Comparison of ENCODE assay signal across 12 cellular contexts in the genomic region with DNA sequence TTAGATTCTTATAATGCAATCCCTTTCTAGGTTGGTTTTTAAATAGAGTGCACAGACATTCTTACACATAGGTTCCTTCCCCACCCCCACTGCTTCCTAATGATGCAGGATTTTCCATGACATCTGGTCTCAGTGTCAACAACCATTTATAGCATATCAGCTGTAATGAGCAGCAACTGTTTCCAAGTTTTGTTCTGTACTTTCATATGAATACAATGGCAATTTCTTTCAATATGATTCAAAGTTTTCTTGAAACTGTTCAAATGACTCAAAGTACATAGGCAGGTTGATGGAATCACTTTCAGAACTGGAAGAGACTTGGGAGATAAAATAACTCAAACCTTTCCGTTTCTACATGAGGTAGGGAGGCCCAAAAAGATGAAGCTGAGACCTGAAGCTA.
A peak's percentile ranks its signal among the peaks of the same experiment; 100 is the strongest.
DNase-seq lines count a peak whose midpoint lies in the region; ATAC-seq and TF ChIP-seq lines count a peak whose summit lies in the region.
"Had no signal": no experiment of that assay in that cellular context is flagged by ENCODE, and none has a peak within 500 bp of the region (broad histone marks: within the 10 kb centered on the region; RNA-seq: fewer than 3 reads in every experiment).

No MANE protein-coding gene starts in this region.

- H3K4me3 Mint-ChIP-seq in activated CD4-positive, alpha-beta T cell treated with anti-CD3 and anti-CD28 coated beads for 36 hours: no peak overlapping the region
- no peak overlapping the region for H3K4me3 Mint-ChIP-seq in activated CD4-positive, alpha-beta T cell treated with anti-CD3 and anti-CD28 coated beads, Interleukin-2, amount 10 ng/mL, durations not matched to agents 7 days and 5 days
- peak overlapping the region; percentile 38 for H3K4me3 Mint-ChIP-seq in activated T-cell treated with anti-CD3 and anti-CD28 coated beads, Interleukin-2, amount 50 U/mL, for 24 hours
- H3K4me3 Mint-ChIP-seq: activated naive CD8-positive, alpha-beta T cell treated with anti-CD3 and anti-CD28 coated beads, Interleukin-2, amount 10 ng/mL, durations not matched to agents 7 days and 5 days had no signal

- H3K36me3 Mint-ChIP-seq in activated CD4-positive, alpha-beta T cell treated with anti-CD3 and anti-CD28 coated beads for 36 hours (ENCODE audit: low read depth): peaks cover 31% of the 10 kb centered on the region
- H3K36me3 Mint-ChIP-seq in activated CD4-positive, alpha-beta T cell treated with anti-CD3 and anti-CD28 coated beads, Interleukin-2, amount 10 ng/mL, durations not matched to agents 7 days and 5 days (ENCODE audit: low read depth): peaks cover 23% of the 10 kb centered on the region
- H3K36me3 Mint-ChIP-seq in activated T-cell treated with anti-CD3 and anti-CD28 coated beads, Interleukin-2, amount 50 U/mL, for 24 hours (ENCODE audit: low read depth): peaks cover 71% of the 10 kb centered on the region

- CTCF ChIA-PET in activated CD4-positive, alpha-beta T cell treated with anti-CD3 and anti-CD28 coated beads for 36 hours (lab: Charles Lee): interaction anchor here (0.6 to 2.1 kb wide), 9 partner anchors 8 to 218 kb away, joined by 3 to 6 read pairs (median 5); no protein-coding TSS in a partner anchor
- CTCF ChIA-PET in activated CD4-positive, alpha-beta T cell treated with anti-CD3 and anti-CD28 coated beads, Interleukin-2, amount 10 ng/mL, durations not matched to agents 7 days and 5 days (lab: Charles Lee): no interaction called here

- no peaks in the 10 kb centered on the region for H3K27me3 Mint-ChIP-seq in activated CD4-positive, alpha-beta T cell treated with anti-CD3 and anti-CD28 coated beads for 36 hours
- no peaks in the 10 kb centered on the region for H3K27me3 Mint-ChIP-seq in activated CD4-positive, alpha-beta T cell treated with anti-CD3 and anti-CD28 coated beads, Interleukin-2, amount 10 ng/mL, durations not matched to agents 7 days and 5 days
- no peaks in the 10 kb centered on the region for H3K27me3 Mint-ChIP-seq in activated T-cell treated with anti-CD3 and anti-CD28 coated beads, Interleukin-2, amount 50 U/mL, for 24 hours
- H3K27me3 Mint-ChIP-seq: activated naive CD8-positive, alpha-beta T cell treated with anti-CD3 and anti-CD28 coated beads, Interleukin-2, amount 10 ng/mL, durations not matched to agents 7 days and 5 days had no signal

- H3K36me3 ChIP-seq in left ventricle myocardium inferior: no peaks in the 10 kb centered on the region

- ATAC-seq in activated CD4-positive, alpha-beta T cell treated with anti-CD3 and anti-CD28 coated beads for 36 hours: peak; percentile 45
- ATAC-seq in GM18873 (IDR thresholded peaks at IDR 0.05; ENCODE audit: low FRiP score, unreplicated experiment): no peak
- ATAC-seq: A549 had no signal

- H3K27ac ChIP-seq in left ventricle myocardium inferior (replicated peaks): peak overlapping the region; percentile 68
- H3K27ac ChIP-seq: A549, skin epidermis had no signal

- no peaks in the 10 kb centered on the region for H3K9me3 Mint-ChIP-seq in activated CD4-positive, alpha-beta T cell treated with anti-CD3 and anti-CD28 coated beads for 36 hours (ENCODE audit: low read depth)
- no peaks in the 10 kb centered on the region for H3K9me3 Mint-ChIP-seq in activated CD4-positive, alpha-beta T cell treated with anti-CD3 and anti-CD28 coated beads, Interleukin-2, amount 10 ng/mL, durations not matched to agents 7 days and 5 days
- H3K9me3 Mint-ChIP-seq in activated T-cell treated with anti-CD3 and anti-CD28 coated beads, Interleukin-2, amount 50 U/mL, for 24 hours: no peaks in the 10 kb centered on the region
- H3K9me3 Mint-ChIP-seq: activated naive CD8-positive, alpha-beta T cell treated with anti-CD3 and anti-CD28 coated beads, Interleukin-2, amount 10 ng/mL, durations not matched to agents 7 days and 5 days had no signal

- POLR2A ChIA-PET in activated CD4-positive, alpha-beta T cell treated with anti-CD3 and anti-CD28 coated beads for 36 hours (lab: Charles Lee): interaction anchor here (0.9 to 1.0 kb wide), 2 partner anchors 220 to 1545 kb away, joined by 3 to 5 read pairs; no protein-coding TSS in a partner anchor
- POLR2A ChIA-PET in activated CD4-positive, alpha-beta T cell treated with anti-CD3 and anti-CD28 coated beads, Interleukin-2, amount 10 ng/mL, durations not matched to agents 7 days and 5 days (lab: Charles Lee): interaction anchor here (0.5 kb wide), 1 partner anchor 35 kb away, joined by 3 read pairs; no protein-coding TSS in a partner anchor

- peaks cover 30% of the 10 kb centered on the region for H3K4me1 Mint-ChIP-seq in activated CD4-positive, alpha-beta T cell treated with anti-CD3 and anti-CD28 coated beads for 36 hours
- peaks cover 15% of the 10 kb centered on the region for H3K4me1 Mint-ChIP-seq in activated CD4-positive, alpha-beta T cell treated with anti-CD3 and anti-CD28 coated beads, Interleukin-2, amount 10 ng/mL, durations not matched to agents 7 days and 5 days
- H3K4me1 Mint-ChIP-seq in activated T-cell treated with anti-CD3 and anti-CD28 coated beads, Interleukin-2, amount 50 U/mL, for 24 hours (ENCODE audit: low read depth): peaks cover 48% of the 10 kb centered on the region

- peak overlapping the region; percentile 57 for H3K27ac Mint-ChIP-seq in activated CD4-positive, alpha-beta T cell treated with anti-CD3 and anti-CD28 coated beads for 36 hours
- no peak overlapping the region for H3K27ac Mint-ChIP-seq in activated CD4-positive, alpha-beta T cell treated with anti-CD3 and anti-CD28 coated beads, Interleukin-2, amount 10 ng/mL, durations not matched to agents 7 days and 5 days
- peak overlapping the region; percentile 95 for H3K27ac Mint-ChIP-seq in activated T-cell treated with anti-CD3 and anti-CD28 coated beads, Interleukin-2, amount 50 U/mL, for 24 hours
- H3K27ac Mint-ChIP-seq: activated naive CD8-positive, alpha-beta T cell treated with anti-CD3 and anti-CD28 coated beads, Interleukin-2, amount 10 ng/mL, durations not matched to agents 7 days and 5 days had no signal

- no peak overlapping the region for H3K4me3 ChIP-seq in left ventricle myocardium inferior
- H3K4me3 ChIP-seq: A549, skin epidermis had no signal

- intact Hi-C loops in activated CD4-positive, alpha-beta T cell treated with anti-CD3 and anti-CD28 coated beads for 36 hours (cut with DNase I, micrococcal nuclease): loop anchor here (1.0 to 10.0 kb wide), 2 partner anchors 94 to 189 kb away; no protein-coding TSS in a partner anchor
- intact Hi-C loops in left ventricle myocardium inferior (cut with micrococcal nuclease): loop anchor here (10.0 kb wide), 1 partner anchor 146 kb away; no protein-coding TSS in a partner anchor

- no peaks in the 10 kb centered on the region for H3K9me3 ChIP-seq in left ventricle myocardium inferior (replicated peaks)
- H3K9me3 ChIP-seq: A549 had no signal

- H3K4me1 ChIP-seq in left ventricle myocardium inferior: peaks cover 64% of the 10 kb centered on the region
- H3K4me1 ChIP-seq: A549 had no signal

- no peak for TF ChIP-seq CTCF in left ventricle myocardium inferior (IDR thresholded peaks at IDR 0.05; ENCODE audit: borderline replicate concordance)

- DNase-seq in activated CD4-positive, alpha-beta T cell treated with anti-CD3 and anti-CD28 coated beads for 36 hours: peak; percentile 77
- no peak for DNase-seq in activated CD4-positive, alpha-beta T cell treated with anti-CD3 and anti-CD28 coated beads, Interleukin-2, amount 10 ng/mL, durations not matched to agents 7 days and 5 days
- no peak for DNase-seq in activated T-cell treated with anti-CD3 and anti-CD28 coated beads, Interleukin-2, amount 50 U/mL, for 24 hours
- no peak for DNase-seq in left ventricle myocardium inferior
- peak; percentile 42 to 57 for DNase-seq in stimulated activated CD4-positive, alpha-beta T cell treated with anti-CD3 and anti-CD28 coated beads, Interleukin-4, amount 100 ng/mL, for 48 hours (ENCODE audit: low read depth in 2 of 2)
- DNase-seq in iPS-NIHi7 (ENCODE audit: extremely low spot score): no peak
- DNase-seq in iPS-NIHi11 (ENCODE audit: low spot score): no peak
- DNase-seq: activated naive CD8-positive, alpha-beta T cell treated with anti-CD3 and anti-CD28 coated beads, Interleukin-2, amount 10 ng/mL, durations not matched to agents 7 days and 5 days; NCI-H748 treated with DMSO at 0.1 percent for 48 hours had no signal

- no peaks in the 10 kb centered on the region for H3K27me3 ChIP-seq in left ventricle myocardium inferior (ENCODE audit: low read depth)

Comparison
In these comparisons a context has a peak if more than half of its experiments do, and no peak if none do; other contexts are left out.
1. DNase-seq: peak in activated CD4-positive, alpha-beta T cell treated with anti-CD3 and anti-CD28 coated beads for 36 hours (single experiment) and stimulated activated CD4-positive, alpha-beta T cell treated with anti-CD3 and anti-CD28 coated beads, Interleukin-4, amount 100 ng/mL, for 48 hours (2 of 2); none in activated CD4-positive, alpha-beta T cell treated with anti-CD3 and anti-CD28 coated beads, Interleukin-2, amount 10 ng/mL, durations not matched to agents 7 days and 5 days (single experiment), activated T-cell treated with anti-CD3 and anti-CD28 coated beads, Interleukin-2, amount 50 U/mL, for 24 hours (single experiment), left ventricle myocardium inferior (single experiment), iPS-NIHi7 (single experiment) and iPS-NIHi11 (single experiment).